Comparison of ENCODE assay signal across 8 cellular contexts in genomic region chr2:99488999-99489757, GRCh38. TPM values are rescaled to one million over a fixed set of nuclear protein-coding genes. Genes with fewer than 3 reads are reported as not detected.
DNase-seq lines count a peak whose midpoint lies in the region; ATAC-seq and TF ChIP-seq lines count a peak whose summit lies in the region.

No MANE protein-coding gene starts in this region.

- H2BK120ac ChIP-seq in IMR-90 (ENCODE audit: low read depth, low read length): peak overlapping the region; percentile 39

- peaks cover 31% of the 10 kb centered on the region for H4K20me1 ChIP-seq in IMR-90 (ENCODE audit: insufficient read depth, low read length)

- peak overlapping the region; percentile 6; the same call in 1 of the 2 replicates for H4K5ac ChIP-seq in IMR-90 (ENCODE audit: low read depth, low read length)

- peaks cover 10 to 38% of the 10 kb centered on the region in 2 experiments for H3K79me1 ChIP-seq in IMR-90 (ENCODE audit: low read depth in 1 of 2, low read length in 2 of 2)

- TF ChIP-seq RAD21 in IMR-90 (IDR thresholded peaks at IDR 0.05; ENCODE audit: low read length): no peak

- peak overlapping the region; percentile 85 for H3K4ac ChIP-seq in IMR-90 (ENCODE audit: low read depth, low read length)

- H3K27me3 ChIP-seq in IMR-90 (ENCODE audit: control insufficient read depth, insufficient read depth, low read length) (peaks cover 11% of the 10 kb centered on the region), breast epithelium (no peaks in the 10 kb centered on the region), skeletal muscle tissue (ENCODE audit: control insufficient read depth in 3 of 3, insufficient read depth in 3 of 3, low read length in 3 of 3) (no peaks in the 10 kb centered on the region)

- dilution Hi-C loops in IMR-90 (cut with HindIII; ENCODE audit: low sequenced_read_pairs, unreplicated experiment): no loop called here

- H3K36me3 Mint-ChIP-seq in T-helper 2 cell treated with Interferon-gamma antibody and Interleukin-4, amounts not matched to agents 5 μg/mL and 100 μg/mL, for 36 hours (ENCODE audit: low read depth): peaks cover 7% of the 10 kb centered on the region

- H3K9ac ChIP-seq in IMR-90 (ENCODE audit: low read depth, low read length): peak overlapping the region; percentile 99
- H3K9ac ChIP-seq in skeletal muscle tissue (ENCODE audit: low read depth in 1 of 3, low read length in 3 of 3): peak overlapping the region; percentile 82 to 93 (median 90)

- H3K9me3 Mint-ChIP-seq in T-helper 2 cell treated with Interferon-gamma antibody and Interleukin-4, amounts not matched to agents 5 μg/mL and 100 μg/mL, for 36 hours: no peaks in the 10 kb centered on the region

- intact Hi-C loops in IMR-90 (cut with micrococcal nuclease) (loop anchor here (1.0 kb wide), 1 partner anchor 58 kb away; no protein-coding TSS in a partner anchor), breast epithelium (cut with DNase I; ENCODE audit: low total_unique reads) (no loop called here)

- peak overlapping the region; percentile 93 for H3K4me3 Mint-ChIP-seq in T-helper 2 cell treated with Interferon-gamma antibody and Interleukin-4, amounts not matched to agents 5 μg/mL and 100 μg/mL, for 36 hours

- peaks cover 35% of the 10 kb centered on the region for H3K4me1 Mint-ChIP-seq in T-helper 2 cell treated with Interferon-gamma antibody and Interleukin-4, amounts not matched to agents 5 μg/mL and 100 μg/mL, for 36 hours (ENCODE audit: low read depth)

- peak overlapping the region; percentile 99 for H3K27ac Mint-ChIP-seq in T-helper 2 cell treated with Interferon-gamma antibody and Interleukin-4, amounts not matched to agents 5 μg/mL and 100 μg/mL, for 36 hours

- peak; percentile 38 for ATAC-seq in GM21528 (IDR thresholded peaks at IDR 0.05; ENCODE audit: low FRiP score, unreplicated experiment)
- ATAC-seq in IMR-90 (ENCODE audit: low read depth): peak; percentile 47
- no peak for ATAC-seq in HG03378 (IDR thresholded peaks at IDR 0.05; ENCODE audit: unreplicated experiment)

- H2AK9ac ChIP-seq in IMR-90 (replicated peaks; ENCODE audit: low read depth, low read length, poor library complexity): peak overlapping the region; percentile 87

- H3K9me1 ChIP-seq in IMR-90 (ENCODE audit: insufficient read depth, low read length): peaks cover 3% of the 10 kb centered on the region

- H3K4me3 ChIP-seq in IMR-90 (ENCODE audit: insufficient read depth, low read depth, low read length): peak overlapping the region; percentile 99
- peak overlapping the region; percentile 87 to 99 (median 93) for H3K4me3 ChIP-seq in breast epithelium
- peak overlapping the region; percentile 85 to 94 (median 88) for H3K4me3 ChIP-seq in skeletal muscle tissue (ENCODE audit: low read length in 3 of 3)

- peak overlapping the region; percentile 26 to 49; a peak in 2 of 4 replicates for H4K8ac ChIP-seq in IMR-90 (ENCODE audit: low read depth in 2 of 2, low read length in 2 of 2)

- H2BK5ac ChIP-seq in IMR-90 (ENCODE audit: low read depth, low read length, poor library complexity, severe bottlenecking): peak overlapping the region; percentile 65

- CTCF ChIA-PET in IMR-90 (lab: Yijun Ruan, JAX): no interaction called here

- TF ChIP-seq POLR2A in IMR-90 (IDR thresholded peaks at IDR 0.05; ENCODE audit: low read depth, low read length) (peak; percentile 47; the same call in 1 of the 2 replicates), breast epithelium (IDR thresholded peaks at IDR 0.05) (no peak)

- no peaks in the 10 kb centered on the region for H3K36me3 ChIP-seq in IMR-90 (ENCODE audit: control insufficient read depth, insufficient read depth, low read length)
- H3K36me3 ChIP-seq in breast epithelium: no peaks in the 10 kb centered on the region
- H3K36me3 ChIP-seq in skeletal muscle tissue (ENCODE audit: control insufficient read depth in 3 of 3, insufficient read depth in 3 of 3, low read length in 3 of 3): no peaks in the 10 kb centered on the region

- H3K4me1 ChIP-seq in IMR-90 (ENCODE audit: control insufficient read depth, insufficient read depth, low read length) (0 out of 2 replicates have a peak, but pooled peaks cover 4% of the 10 kb centered on the region), breast epithelium (peaks cover 4 to 11% of the 10 kb centered on the region in 2 donors), skeletal muscle tissue (ENCODE audit: control insufficient read depth in 3 of 3, insufficient read depth in 3 of 3, low read length in 3 of 3) (peaks cover 23 to 29% (median 23%) of the 10 kb centered on the region in 3 donors)

- peak overlapping the region; percentile 91 for H3K14ac ChIP-seq in IMR-90 (replicated peaks; ENCODE audit: low read depth, low read length)

- peak overlapping the region; percentile 66 for H2AK5ac ChIP-seq in IMR-90 (ENCODE audit: low read depth, low read length)

- H2BK20ac ChIP-seq in IMR-90 (ENCODE audit: low read depth, low read length): no peak overlapping the region

- peak overlapping the region; percentile 22; the same call in 1 of the 2 replicates for H3K56ac ChIP-seq in IMR-90 (ENCODE audit: extremely low read depth, insufficient read depth, low read length)

- H4K91ac ChIP-seq in IMR-90 (ENCODE audit: insufficient read depth, low read depth, low read length): peak overlapping the region; percentile 32; the same call in 1 of the 2 replicates

- peak overlapping the region; percentile 99 for H2AFZ ChIP-seq in IMR-90 (replicated peaks; ENCODE audit: low read length, poor library complexity)

- peak overlapping the region; percentile 96 for H3K23ac ChIP-seq in IMR-90 (ENCODE audit: low read depth, low read length)

- H3K4me2 ChIP-seq in IMR-90 (ENCODE audit: low read depth, low read length): peak overlapping the region; percentile 99

- no peak overlapping the region for H3K18ac ChIP-seq in IMR-90 (ENCODE audit: low read depth, low read length)

- peaks cover 6% of the 10 kb centered on the region for H3K27me3 Mint-ChIP-seq in T-helper 2 cell treated with Interferon-gamma antibody and Interleukin-4, amounts not matched to agents 5 μg/mL and 100 μg/mL, for 36 hours (ENCODE audit: low read depth)

- 0% methylated on average over 42 of the region's 95 CpGs; no CpG with 5 or more reads in 1 of the 2 experiments for whole genome bisulfite sequencing in IMR-90 (ENCODE audit: extremely low coverage in 2 of 2, insufficient read length in 1 of 2), 2 experiments

- H2BK15ac ChIP-seq in IMR-90 (ENCODE audit: low read depth, low read length): no peak overlapping the region

- no peaks in the 10 kb centered on the region for H3K9me3 ChIP-seq in IMR-90 (ENCODE audit: control insufficient read depth, insufficient read depth, low read length)
- H3K9me3 ChIP-seq in breast epithelium: no peaks in the 10 kb centered on the region
- H3K9me3 ChIP-seq in skeletal muscle tissue (ENCODE audit: control insufficient read depth in 3 of 3, low read length in 3 of 3): no peaks in the 10 kb centered on the region

- BruUV-seq in IMR-90 (replicated peaks; lab: Mats Ljungman, UMichigan): no TSS peak

- peak; percentile 57 for DNase-seq in EL
- peak; percentile 38 for DNase-seq in IMR-90
- DNase-seq in T-helper 2 cell treated with Interferon-gamma antibody and Interleukin-4, amounts not matched to agents 5 μg/mL and 100 μg/mL, for 36 hours (ENCODE audit: low spot score): peak; percentile 47
- DNase-seq in breast epithelium (ENCODE audit: low spot score in 2 of 2): peak; percentile 35 to 56
- peak; percentile 55 for DNase-seq in iPS-NIHi7 (ENCODE audit: extremely low spot score)

- TF ChIP-seq CTCF in IMR-90 (conservative IDR thresholded peaks at IDR 0.05; ENCODE audit: low read depth, low read length): no peak
- no peak for TF ChIP-seq CTCF in breast epithelium (IDR thresholded peaks at IDR 0.05)

- POLR2A ChIA-PET in IMR-90 (lab: Charles Lee; ENCODE audit: unreplicated experiment): no interaction called here

- in situ Hi-C loops in IMR-90 (cut with MboI; ENCODE audit: low sequenced_read_pairs): no loop called here

- peak overlapping the region; percentile 96 for H3K27ac ChIP-seq in IMR-90 (ENCODE audit: insufficient read depth, low read length)
- H3K27ac ChIP-seq in breast epithelium: peak overlapping the region; percentile 98 to 99
- H3K27ac ChIP-seq in skeletal muscle tissue (ENCODE audit: low read depth, low read length): peak overlapping the region; percentile 87

TF ChIP-seq in IMR-90, 13 proteins besides CTCF, POLR2A, EP300 and RAD21:
- TF ChIP-seq CHD1 (IDR thresholded peaks at IDR 0.05; ENCODE audit: low read depth, low read length) (no peak), BHLHE40 (IDR thresholded peaks at IDR 0.05; ENCODE audit: low read depth, low read length) (no peak), RCOR1 (IDR thresholded peaks at IDR 0.05; ENCODE audit: insufficient replicate concordance, low read length) (no peak), SMC3 (IDR thresholded peaks at IDR 0.05; ENCODE audit: low read depth, low read length) (no peak), MAFK (IDR thresholded peaks at IDR 0.05; ENCODE audit: low read depth, low read length) (no peak)

RNA-seq across cellular contexts. Expression of gene REV1, which starts 0.6 kb away (rescaled TPM):
- total RNA-seq in IMR-90 (2012; rRNA removed) (25.8 and 30.1 TPM in 2 replicates), breast epithelium (10 to 100 TPM; 40.8 to 89.1 (median 78.0) TPM), skeletal muscle tissue (59.0 TPM)
- 12.3 and 13.4 TPM in 2 replicates for polyA plus RNA-seq in IMR-90 (2012; rRNA removed)
- polyA plus RNA-seq in IMR-90 (2012; cell fraction: cytosol; rRNA removed): 2.2 and 2.5 TPM in 2 replicates
- 10.8 and 81.4 TPM in 2 replicates for polyA plus RNA-seq in IMR-90 (2012; cell fraction: nucleus; rRNA removed; ENCODE audit: low replicate concordance)
